ENCODE assay signal across 2 cellular contexts in genomic region chrX:21933077-21933476, GRCh38.
TF ChIP-seq lines count a peak whose summit lies in the region.

No MANE protein-coding gene starts in this region.

TF ChIP-seq in GM23338, 12 proteins besides CTCF, POLR2A, EP300 and RAD21:
- TF ChIP-seq REST (IDR thresholded peaks at IDR 0.05; ENCODE audit: unreplicated experiment), result no peak
- TF ChIP-seq CREB1 (CRISPR knock-in tag; IDR thresholded peaks at IDR 0.05; ENCODE audit: low read depth), result no peak
- TF ChIP-seq ZNF114 (CRISPR knock-in tag; IDR thresholded peaks at IDR 0.05), result no peak

TF ChIP-seq in H1, 55 proteins besides CTCF, POLR2A, EP300 and RAD21:
- TF ChIP-seq ATF2 (IDR thresholded peaks at IDR 0.05; ENCODE audit: low read length), result no peak
- TF ChIP-seq RBBP5 (IDR thresholded peaks at IDR 0.05; ENCODE audit: borderline replicate concordance, low read depth, low read length), result no peak
- no peak for TF ChIP-seq KDM1A (IDR thresholded peaks at IDR 0.05; ENCODE audit: borderline replicate concordance, low read length)
- TF ChIP-seq TCF12 (IDR thresholded peaks at IDR 0.05; ENCODE audit: low read depth, low read length), result no peak
TF ChIP-seq in H1: peak in this region for 0.
